Comparison of ENCODE assay signal across 15 cellular contexts in genomic region chr11:11580831-11581492, GRCh38. TPM values are rescaled to one million over a fixed set of nuclear protein-coding genes. Genes with fewer than 3 reads are reported as not detected.
DNase-seq lines count a peak whose midpoint lies in the region; ATAC-seq, FAIRE-seq and TF ChIP-seq lines count a peak whose summit lies in the region.
"Had no signal": no experiment of that assay in that cellular context is flagged by ENCODE, and none has a peak within 500 bp of the region (broad histone marks: within the 10 kb centered on the region; RNA-seq: fewer than 3 reads in every experiment).

No MANE protein-coding gene starts in this region.

- H3K36me3 ChIP-seq in right lobe of liver (no peaks in the 10 kb centered on the region), HepG2 (replicated peaks in 1 of 2; ENCODE audit: control insufficient read depth in 1 of 2, insufficient read depth in 2 of 2, low read length in 2 of 2) (no peaks in the 10 kb centered on the region), body of pancreas (replicated peaks in 1 of 2; ENCODE audit: insufficient read depth in 1 of 2, low read depth in 2 of 2) (no peaks in the 10 kb centered on the region)
- H3K36me3 ChIP-seq: ovary, suprapubic skin had no signal

- H3K9ac ChIP-seq in HepG2 (ENCODE audit: insufficient read depth, low read depth, low read length), result no peak overlapping the region

- ATAC-seq in right lobe of liver (peak in 3 of 4 donors; percentile 13 to 72 (median 69)), HepG2 (no peak), HG03280 (IDR thresholded peaks at IDR 0.05; ENCODE audit: unreplicated experiment) (no peak), body of pancreas (no peak)
- ATAC-seq: activated T-cell treated with anti-CD3 and anti-CD28 coated beads, Interleukin-2, amount 50 U/mL, for 4 hours had no signal

- no TSS peak for BruUV-seq in HepG2 (replicated peaks; lab: Mats Ljungman, UMichigan)

- 36% methylated on average over 6 of the region's 11 CpGs for whole genome bisulfite sequencing in right lobe of liver (ENCODE audit: insufficient coverage, low coverage, low lambda C conversion rate, missing lambda C conversion rate)
- 73% methylated on average over 9 of the region's 11 CpGs for WGBS in HepG2 (ENCODE audit: low lambda C conversion rate)
- WGBS in body of pancreas, 2 donors, result 57 to 62% methylated on average over 8 to 11 of the region's 11 CpGs

- TF ChIP-seq EP300 in HepG2 (IDR thresholded peaks at IDR 0.05; ENCODE audit: low read depth in 2 of 2, low read length in 2 of 2), result no peak
- no peak for TF ChIP-seq EP300 in HepG2 (CRISPR knock-in tag; IDR thresholded peaks at IDR 0.05; ENCODE audit: borderline replicate concordance)

- H3K27me3 ChIP-seq in right lobe of liver (no peaks in the 10 kb centered on the region), HepG2 (ENCODE audit: control insufficient read depth in 1 of 2, insufficient read depth in 2 of 2, low read length in 2 of 2) (peaks cover 4 to 22% of the 10 kb centered on the region in 2 experiments; a peak in 4 of 5 replicates), body of pancreas (no peaks in the 10 kb centered on the region)
- H3K27me3 ChIP-seq: ovary, suprapubic skin had no signal

- DNase-seq in right lobe of liver (no peak), HepG2 (ENCODE audit: low spot score) (no peak), cerebellar cortex (ENCODE audit: low spot score) (peak; percentile 89), medulla oblongata (ENCODE audit: extremely low spot score) (peak; percentile 27), inferior parietal cortex (ENCODE audit: extremely low spot score) (no peak), body of pancreas (no peak)
- no peak for DNase-seq in stimulated activated naive CD4-positive, alpha-beta T cell (lab: John Stamatoyannopoulos, UW)
- DNase-seq: activated T-cell treated with anti-CD3 and anti-CD28 coated beads, Interleukin-2, amount 50 U/mL, for 4 hours; immature natural killer cell; NCI-H1048; ovary; PC-9 had no signal

- TF ChIP-seq POLR2A in right lobe of liver (IDR thresholded peaks at IDR 0.05), result no peak
- TF ChIP-seq POLR2A in HepG2 (IDR thresholded peaks at IDR 0.05; ENCODE audit: insufficient read depth in 1 of 2, low read depth in 2 of 2, low read length in 2 of 2), result no peak
- no peak for TF ChIP-seq POLR2A in body of pancreas (IDR thresholded peaks at IDR 0.05)

- H3K4me2 ChIP-seq in HepG2 (ENCODE audit: low read depth, low read length), result no peak overlapping the region
- H3K4me2 ChIP-seq: PC-9 had no signal

- CTCF ChIA-PET in HepG2 (lab: Yijun Ruan, JAX; ENCODE audit: low intra/inter-chr PET ratio, low total read pairs), result no interaction called here

- H3K79me2 ChIP-seq in HepG2 (ENCODE audit: insufficient read depth, low read length), result no peaks in the 10 kb centered on the region

- intact Hi-C loops in right lobe of liver (cut with DNase I), result no loop called here
- intact Hi-C loops in HepG2 (cut with micrococcal nuclease; ENCODE audit: unreplicated experiment), result no loop called here
- intact Hi-C loops in body of pancreas (cut with DNase I), result no loop called here

- no peaks in the 10 kb centered on the region for H3K9me3 ChIP-seq in right lobe of liver
- H3K9me3 ChIP-seq in HepG2 (ENCODE audit: low read length), result no peaks in the 10 kb centered on the region
- H3K9me3 ChIP-seq in body of pancreas, result no peaks in the 10 kb centered on the region
- H3K9me3 ChIP-seq: ovary, suprapubic skin had no signal

- no peak for TF ChIP-seq CTCF in right lobe of liver (IDR thresholded peaks at IDR 0.05)
- no peak for TF ChIP-seq CTCF in HepG2 (CRISPR knock-in tag; IDR thresholded peaks at IDR 0.05)
- TF ChIP-seq CTCF in body of pancreas (IDR thresholded peaks at IDR 0.05), result no peak

- no peak overlapping the region for H2AFZ ChIP-seq in HepG2 (ENCODE audit: low read length)
- H2AFZ ChIP-seq: PC-9 had no signal

- H3K27ac ChIP-seq in right lobe of liver (peak overlapping the region in 1 of 3 donors; percentile 11), HepG2 (ENCODE audit: extremely low read length, insufficient read depth, low read length) (no peak overlapping the region), body of pancreas (no peak overlapping the region)
- H3K27ac ChIP-seq: ovary, PC-9, suprapubic skin had no signal

- FAIRE-seq in HepG2 (lab: Jason Lieb, UNC), result no peak
- FAIRE-seq: G401.6 had no signal

- H4K20me1 ChIP-seq in HepG2 (ENCODE audit: insufficient read depth, low read length), result no peaks in the 10 kb centered on the region

- no peak for TF ChIP-seq RAD21 in HepG2 (CRISPR knock-in tag; IDR thresholded peaks at IDR 0.05)

- H3K4me3 ChIP-seq in right lobe of liver, result no peak overlapping the region
- H3K4me3 ChIP-seq in HepG2 (replicated peaks in 1 of 3; ENCODE audit: insufficient read depth in 1 of 3, low read depth in 2 of 3, low read length in 3 of 3), result no peak overlapping the region
- H3K4me3 ChIP-seq in body of pancreas, result no peak overlapping the region
- H3K4me3 ChIP-seq: ovary, PC-9, suprapubic skin had no signal

- in situ Hi-C loops in HepG2 (cut with HindIII; ENCODE audit: extremely low pct_ligation_motif_present, low pct_unique_long_range_greater_than_20kb), result no loop called here

- H3K4me1 ChIP-seq in right lobe of liver, result peaks cover 0 to 29% (median 9%) of the 10 kb centered on the region in 4 donors
- H3K4me1 ChIP-seq in HepG2 (ENCODE audit: insufficient read depth, low read length), result no peaks in the 10 kb centered on the region
- H3K4me1 ChIP-seq in body of pancreas, result peaks cover 16% of the 10 kb centered on the region

- POLR2A ChIA-PET in HepG2 (lab: Yijun Ruan, JAX), result no interaction called here

TF ChIP-seq in HepG2, 621 proteins besides CTCF, POLR2A, EP300 and RAD21 (continues in another document):
- no peak for TF ChIP-seq NAIF1 (CRISPR knock-in tag; IDR thresholded peaks at IDR 0.05; ENCODE audit: borderline replicate concordance)

RNA-seq across cellular contexts. Expression of gene GALNT18, which starts 40.8 kb away (rescaled TPM):
- total RNA-seq in right lobe of liver (10 to 100 TPM in 3 of 6 experiments, 1 to 10 TPM in 3; 3.7 to 11.4 (median 7.8) TPM), HepG2 (2016; rRNA removed; fragmentation: Illumina TruSeq; extraction: Trizol) (0.10 TPM in 1 of 2 replicates, not detected in the other), body of pancreas (1 to 10 TPM; 5.3 to 7.3 TPM)
- total RNA-seq in HepG2 (2016; cell fraction: cytosol; rRNA removed; fragmentation: Illumina TruSeq; extraction: Trizol; ENCODE audit: low read depth), result not detected in 2 replicates
- 0.04 and 0.09 TPM in 2 replicates for total RNA-seq in HepG2 (2016; cell fraction: insoluble cytoplasmic fraction; rRNA removed; fragmentation: Illumina TruSeq; extraction: Trizol)
- total RNA-seq in HepG2 (2016; cell fraction: membrane; rRNA removed; fragmentation: Illumina TruSeq; extraction: Trizol), result not detected in 2 replicates
- total RNA-seq in HepG2 (2016; cell fraction: nucleus; rRNA removed; fragmentation: Illumina TruSeq; extraction: Trizol), result not detected in 2 replicates
- 0.11 and 0.35 TPM in 2 replicates for polyA plus RNA-seq in HepG2 (2011; rRNA removed)
- polyA plus RNA-seq in HepG2 (2011; cell fraction: cytosol; rRNA removed), result 0.14 and 0.15 TPM in 2 replicates
- 0.14 and 0.24 TPM in 2 replicates for polyA plus RNA-seq in HepG2 (2011; cell fraction: nucleus; rRNA removed)
- 0.08 TPM in 1 of 2 replicates, not detected in the other for polyA plus RNA-seq in HepG2 (2012)
- not detected in 2 replicates for polyA plus RNA-seq in HepG2 (2016; cell fraction: cytosol; fragmentation: Illumina TruSeq; extraction: Trizol; ENCODE audit: low read depth)
- polyA plus RNA-seq in HepG2 (2016; cell fraction: insoluble cytoplasmic fraction; fragmentation: Illumina TruSeq; extraction: Trizol; ENCODE audit: low read depth), result 0.09 TPM in 2 replicates
- polyA plus RNA-seq in HepG2 (2016; cell fraction: membrane; fragmentation: Illumina TruSeq; extraction: Trizol; ENCODE audit: low read depth), result not detected in 2 replicates
- not detected in 2 replicates for polyA plus RNA-seq in HepG2 (2016; cell fraction: nucleus; fragmentation: Illumina TruSeq; extraction: Trizol; ENCODE audit: insufficient read depth, low read depth)
- polyA minus RNA-seq in HepG2 (2011; rRNA and poly(A)+ RNA removed; ENCODE audit: low replicate concordance), result 0.22 and 0.26 TPM in 2 replicates
- not detected in 2 replicates for polyA minus RNA-seq in HepG2 (2011; cell fraction: cytosol; rRNA and poly(A)+ RNA removed)
- polyA minus RNA-seq in HepG2 (2011; cell fraction: nucleus; rRNA and poly(A)+ RNA removed), result 0.26 and 0.50 TPM in 2 replicates
- total RNA-seq: PC-9 had no signal

Comparison
In these comparisons a context has a peak if more than half of its experiments do, and no peak if none do; other contexts are left out.
1. ATAC-seq: peak in right lobe of liver (3 of 4); none in HepG2 (single experiment), HG03280 (single experiment) and body of pancreas (single experiment).
2. DNase-seq: peak in cerebellar cortex (single experiment) and medulla oblongata (single experiment); none in right lobe of liver (0 of 3), HepG2 (single experiment), stimulated activated naive CD4-positive, alpha-beta T cell (0 of 6), inferior parietal cortex (single experiment) and body of pancreas (0 of 4).